Comparison of ENCODE assay signal across 24 cellular contexts in genomic region chr5:90351101-90351500, GRCh38.
"Had no signal": no experiment of that assay in that cellular context is flagged by ENCODE, and none has a peak within 500 bp of the region (broad histone marks: within the 10 kb centered on the region; RNA-seq: fewer than 3 reads in every experiment).

No MANE protein-coding gene starts in this region.

- H3K9me3 Mint-ChIP-seq: stimulated activated effector memory CD8-positive, alpha-beta T cell treated with anti-CD3 and anti-CD28 coated beads, Interleukin-12 subunit alpha, Interleukin-12 subunit beta, amount 100 ng/mL, for 72 hours; stimulated activated memory B cell treated with anti-CD40 and anti-IgM and Interleukin-4, amounts not matched to agents 10 μg/mL and 1 μg/mL and 100 μg/mL, for 72 hours; stimulated activated naive CD8-positive, alpha-beta T cell treated with anti-CD3 and anti-CD28 coated beads, Interleukin-15, amount 100 ng/mL, for 72 hours; stimulated activated naive CD8-positive, alpha-beta T cell treated with anti-CD3 and anti-CD28 coated beads, Interleukin-15, Interleukin-2, amounts not matched to agents 100 ng/mL and 50 ng/mL, for 24 hours; type B pancreatic cell had no signal

- DNase-seq: stimulated activated CD4-positive, alpha-beta T cell treated with anti-CD3 and anti-CD28 coated beads, Interleukin-2, amount 100 ng/mL, for 48 hours; stimulated activated CD4-positive, alpha-beta T cell treated with anti-CD3 and anti-CD28 coated beads, Interleukin-4, amount 100 ng/mL, for 1 hour; stimulated activated CD4-positive, alpha-beta T cell treated with anti-CD3 and anti-CD28 coated beads, Interleukin-4, amount 100 ng/mL, for 24 hours; stimulated activated CD4-positive, alpha-beta T cell treated with anti-CD3 and anti-CD28 coated beads, Interleukin-4, amount 100 ng/mL, for 4 hours; stimulated activated CD8-positive, alpha-beta memory T cell treated with anti-CD3 and anti-CD28 coated beads, Interleukin-4, amount 100 ng/mL, for 48 hours; stimulated activated naive B cell treated with anti-CD40 and anti-IgM and Interleukin-4, amounts not matched to agents 10 μg/mL and 1 μg/mL and 100 μg/mL, for 72 hours; stimulated activated naive CD4-positive, alpha-beta T cell; stimulated activated naive CD4-positive, alpha-beta T cell treated with Interleukin-2 at 50 U/mL for 16 hours; stimulated activated naive CD8-positive, alpha-beta T cell treated with anti-CD3 and anti-CD28 coated beads, Interleukin-15, amount 100 ng/mL, for 72 hours; stimulated activated naive CD8-positive, alpha-beta T cell treated with anti-CD3 and anti-CD28 coated beads, Interleukin-15, Interleukin-2, amounts not matched to agents 100 U/mL and 50 U/mL, for 24 hours; stomach; substantia nigra; testis; thyroid gland; tibial artery; transverse colon; trophoblast cell; upper lobe of left lung; upper lobe of right lung; uterus had no signal

- H3K27ac Mint-ChIP-seq: stimulated activated effector memory CD8-positive, alpha-beta T cell treated with anti-CD3 and anti-CD28 coated beads, Interleukin-12 subunit alpha, Interleukin-12 subunit beta, amount 100 ng/mL, for 72 hours; stimulated activated memory B cell treated with anti-CD40 and anti-IgM and Interleukin-4, amounts not matched to agents 10 μg/mL and 1 μg/mL and 100 μg/mL, for 72 hours; stimulated activated naive B cell treated with anti-CD40 and anti-IgM and Interleukin-4, amounts not matched to agents 10 μg/mL and 1 μg/mL and 100 μg/mL, for 72 hours; stimulated activated naive CD8-positive, alpha-beta T cell treated with anti-CD3 and anti-CD28 coated beads, Interleukin-15, amount 100 ng/mL, for 72 hours; stimulated activated naive CD8-positive, alpha-beta T cell treated with anti-CD3 and anti-CD28 coated beads, Interleukin-15, Interleukin-2, amounts not matched to agents 100 ng/mL and 50 ng/mL, for 24 hours; type B pancreatic cell had no signal

- H3K4me1 Mint-ChIP-seq: stimulated activated effector memory CD8-positive, alpha-beta T cell treated with anti-CD3 and anti-CD28 coated beads, Interleukin-12 subunit alpha, Interleukin-12 subunit beta, amount 100 ng/mL, for 72 hours; stimulated activated memory B cell treated with anti-CD40 and anti-IgM and Interleukin-4, amounts not matched to agents 10 μg/mL and 1 μg/mL and 100 μg/mL, for 72 hours; stimulated activated naive B cell treated with anti-CD40 and anti-IgM and Interleukin-4, amounts not matched to agents 10 μg/mL and 1 μg/mL and 100 μg/mL, for 72 hours; stimulated activated naive CD8-positive, alpha-beta T cell treated with anti-CD3 and anti-CD28 coated beads, Interleukin-15, amount 100 ng/mL, for 72 hours had no signal

- H3K4me3 Mint-ChIP-seq: stimulated activated effector memory CD8-positive, alpha-beta T cell treated with anti-CD3 and anti-CD28 coated beads, Interleukin-12 subunit alpha, Interleukin-12 subunit beta, amount 100 ng/mL, for 72 hours; stimulated activated memory B cell treated with anti-CD40 and anti-IgM and Interleukin-4, amounts not matched to agents 10 μg/mL and 1 μg/mL and 100 μg/mL, for 72 hours; stimulated activated naive B cell treated with anti-CD40 and anti-IgM and Interleukin-4, amounts not matched to agents 10 μg/mL and 1 μg/mL and 100 μg/mL, for 72 hours; stimulated activated naive CD8-positive, alpha-beta T cell treated with anti-CD3 and anti-CD28 coated beads, Interleukin-15, amount 100 ng/mL, for 72 hours; stimulated activated naive CD8-positive, alpha-beta T cell treated with anti-CD3 and anti-CD28 coated beads, Interleukin-15, Interleukin-2, amounts not matched to agents 100 ng/mL and 50 ng/mL, for 24 hours; type B pancreatic cell had no signal

- H3K36me3 Mint-ChIP-seq: stimulated activated effector memory CD8-positive, alpha-beta T cell treated with anti-CD3 and anti-CD28 coated beads, Interleukin-12 subunit alpha, Interleukin-12 subunit beta, amount 100 ng/mL, for 72 hours; stimulated activated memory B cell treated with anti-CD40 and anti-IgM and Interleukin-4, amounts not matched to agents 10 μg/mL and 1 μg/mL and 100 μg/mL, for 72 hours; stimulated activated naive B cell treated with anti-CD40 and anti-IgM and Interleukin-4, amounts not matched to agents 10 μg/mL and 1 μg/mL and 100 μg/mL, for 72 hours; type B pancreatic cell had no signal
